12 cellular contexts compared by ENCODE assay signal in the genomic region with DNA sequence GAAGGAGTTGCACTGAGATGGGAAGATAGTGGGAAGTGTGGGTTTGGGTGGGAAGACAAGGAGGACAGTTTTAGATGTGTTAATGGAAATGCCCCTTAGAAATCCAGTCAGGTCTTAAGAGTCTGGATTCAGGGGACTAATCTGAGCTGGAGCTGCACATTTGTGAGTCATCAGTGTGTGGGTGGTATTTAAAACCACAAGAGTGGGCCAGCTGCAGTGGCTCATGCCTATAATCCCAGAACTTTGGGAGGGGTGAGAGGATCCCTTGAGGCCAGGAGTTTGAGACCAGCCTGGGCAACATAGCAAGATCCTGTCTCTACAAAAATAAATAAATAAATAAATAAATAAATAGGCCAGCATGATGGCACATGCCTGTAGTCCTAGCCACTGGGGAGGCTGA. TPM values are rescaled to one million over a fixed set of nuclear protein-coding genes. Genes with fewer than 3 reads are reported as not detected.
A peak's percentile ranks its signal among the peaks of the same experiment; 100 is the strongest.
DNase-seq lines count a peak whose midpoint lies in the region; ATAC-seq, FAIRE-seq and TF ChIP-seq lines count a peak whose summit lies in the region.
"Had no signal": no experiment of that assay in that cellular context is flagged by ENCODE, and none has a peak within 500 bp of the region (broad histone marks: within the 10 kb centered on the region; RNA-seq: fewer than 3 reads in every experiment).

No MANE protein-coding gene starts in this region.

- CTCF ChIA-PET in AG04449 (lab: Yijun Ruan, JAX), result interaction anchor here (1.1 to 1.6 kb wide), 5 partner anchors 13 to 67 kb away, joined by 3 to 4 read pairs (median 4); no protein-coding TSS in a partner anchor

- peaks cover 0 to 21% (median 10%) of the 10 kb centered on the region in 3 donors for H3K27me3 ChIP-seq in psoas muscle (ENCODE audit: insufficient read depth in 3 of 3, low read length in 2 of 3)
- H3K27me3 ChIP-seq: heart left ventricle had no signal

- intact Hi-C loops in psoas muscle (cut with DNase I), result no loop called here

- POLR2A ChIA-PET in AG04449 (lab: Yijun Ruan, JAX), result no interaction called here

- no peak for TF ChIP-seq POLR2A in H54 (IDR thresholded peaks at IDR 0.05; ENCODE audit: low read depth, low read length)

- H3K27ac ChIP-seq in psoas muscle, result no peak overlapping the region
- H3K27ac ChIP-seq: heart left ventricle had no signal

- H3K36me3 ChIP-seq in psoas muscle (ENCODE audit: insufficient read depth in 1 of 2, low read depth in 1 of 2), result no peaks in the 10 kb centered on the region
- H3K36me3 ChIP-seq: heart left ventricle had no signal

- no peaks in the 10 kb centered on the region for H3K9me3 ChIP-seq in psoas muscle
- H3K9me3 ChIP-seq: heart left ventricle had no signal

- H3K4me3 ChIP-seq in AG04449 (ENCODE audit: low read depth, low read length), result no peak overlapping the region
- no peak overlapping the region for H3K4me3 ChIP-seq in fibroblast of villous mesenchyme (ENCODE audit: low read depth, low read length)
- H3K4me3 ChIP-seq in psoas muscle, result no peak overlapping the region
- H3K4me3 ChIP-seq: heart left ventricle had no signal

- DNase-seq in AG04449 (ENCODE audit: low read depth, low spot score) (peak; percentile 71), H54 (ENCODE audit: insufficient read length, low spot score) (no peak), SW480 (ENCODE audit: low spot score) (peak; percentile 80), fibroblast of villous mesenchyme (ENCODE audit: low read depth) (peak; percentile 89), psoas muscle (no peak), cerebellum (ENCODE audit: low spot score) (no peak)
- DNase-seq in activated effector memory CD4-positive, alpha-beta T cell treated with Interleukin-2 at 50 U/mL for 16 hours, result no peak
- DNase-seq: CD8-positive, alpha-beta memory T cell; heart left ventricle had no signal

- FAIRE-seq in H54 (lab: Jason Lieb, UNC), result peak; percentile 72

- no peak for ATAC-seq in psoas muscle
- ATAC-seq in GM19328 (IDR thresholded peaks at IDR 0.05; ENCODE audit: unreplicated experiment), result no peak

- TF ChIP-seq CTCF in AG04449 (IDR thresholded peaks at IDR 0.05; ENCODE audit: insufficient read depth, low read length, missing control alignments), result no peak
- TF ChIP-seq CTCF in fibroblast of villous mesenchyme (IDR thresholded peaks at IDR 0.05; ENCODE audit: insufficient read depth, low read depth, low read length), result no peak
- no peak for TF ChIP-seq CTCF in psoas muscle (IDR thresholded peaks at IDR 0.05)

- no peaks in the 10 kb centered on the region for H3K4me1 ChIP-seq in psoas muscle

RNA-seq across cellular contexts. Expression of a gene that starts 40.9 kb away (rescaled TPM):
- total RNA-seq in fibroblast of villous mesenchyme (11.7 and 15.1 TPM in 2 replicates), psoas muscle (1 to 10 TPM in 1 of 4 donors, under 1 TPM in 3; 0.71 to 1.2 (median 0.75) TPM), cerebellum (12.3 TPM)
- polyA plus RNA-seq in psoas muscle, result under 1 TPM; 0.28 to 0.40 (median 0.40) TPM

RNA-seq across cellular contexts. Expression of a gene that starts 46.4 kb away (rescaled TPM):
- total RNA-seq in fibroblast of villous mesenchyme, result under 0.01 TPM in 2 replicates
- total RNA-seq in psoas muscle, result not detected
- polyA plus RNA-seq in psoas muscle, result not detected
- not detected for total RNA-seq in cerebellum
- total RNA-seq: CD8-positive, alpha-beta memory T cell; heart left ventricle; NCI-H460; T-helper 1 cell treated with Interleukin-12 subunit alpha and Interleukin-12 subunit beta and Interleukin-4 antibody, amounts not matched to agents 30 ng/mL and 1 ng/mL, for 36 hours had no signal
- polyA plus RNA-seq: CD8-positive, alpha-beta memory T cell; heart left ventricle had no signal

Comparison
In these comparisons a context has a peak if more than half of its experiments do, and no peak if none do; other contexts are left out.
1. DNase-seq: peak in AG04449 (single experiment), SW480 (single experiment) and fibroblast of villous mesenchyme (single experiment); none in H54 (single experiment), psoas muscle (0 of 2), cerebellum (single experiment) and activated effector memory CD4-positive, alpha-beta T cell treated with Interleukin-2 at 50 U/mL for 16 hours (single experiment).